In genomic region chr1:230271396-230272035, GRCh38 we compare ENCODE assay signal across 11 cellular contexts.
A peak's percentile ranks its signal among the peaks of the same experiment; 100 is the strongest.
DNase-seq lines count a peak whose midpoint lies in the region; ATAC-seq and TF ChIP-seq lines count a peak whose summit lies in the region.
"Had no signal": no experiment of that assay in that cellular context is flagged by ENCODE, and none has a peak within 500 bp of the region (broad histone marks: within the 10 kb centered on the region; RNA-seq: fewer than 3 reads in every experiment).

No MANE protein-coding gene starts in this region.

- TF ChIP-seq POLR2A in esophagus muscularis mucosa (IDR thresholded peaks at IDR 0.05; ENCODE audit: low read depth) (no peak), suprapubic skin (IDR thresholded peaks at IDR 0.05) (no peak)

- H3K4me1 ChIP-seq in esophagus muscularis mucosa (peaks cover 19 to 41% (median 37%) of the 10 kb centered on the region in 4 donors), suprapubic skin (peaks cover 8% of the 10 kb centered on the region)

- H3K36me3 Mint-ChIP-seq in activated naive CD4-positive, alpha-beta T cell treated with anti-CD3 and anti-CD28 coated beads for 36 hours (ENCODE audit: low read depth): peaks cover 18% of the 10 kb centered on the region
- peaks cover 19% of the 10 kb centered on the region for H3K36me3 Mint-ChIP-seq in T-cell

- peaks cover 59% of the 10 kb centered on the region for H3K4me1 Mint-ChIP-seq in activated naive CD4-positive, alpha-beta T cell treated with anti-CD3 and anti-CD28 coated beads for 36 hours (ENCODE audit: low read depth)
- peaks cover 37 to 45% (median 38%) of the 10 kb centered on the region in 3 donors for H3K4me1 Mint-ChIP-seq in T-cell

- TF ChIP-seq CTCF in esophagus muscularis mucosa (IDR thresholded peaks at IDR 0.05): no peak
- no peak for TF ChIP-seq CTCF in suprapubic skin (IDR thresholded peaks at IDR 0.05)

- H3K27me3 Mint-ChIP-seq in activated naive CD4-positive, alpha-beta T cell treated with anti-CD3 and anti-CD28 coated beads for 36 hours (ENCODE audit: low read depth): no peaks in the 10 kb centered on the region
- H3K27me3 Mint-ChIP-seq in T-cell: no peaks in the 10 kb centered on the region

- 90% methylated on average over 15 of the region's 20 CpGs for WGBS in esophagus muscularis mucosa
- WGBS in suprapubic skin: 89% methylated on average over 17 of the region's 20 CpGs

- in situ Hi-C loops in G401 (cut with HindIII; ENCODE audit: low sequenced_read_pairs): no loop called here

- H3K4me3 ChIP-seq in esophagus muscularis mucosa (no peak overlapping the region), suprapubic skin (no peak overlapping the region)
- H3K4me3 ChIP-seq: coronary artery, GM23338 had no signal

- DNase-seq in activated naive CD4-positive, alpha-beta T cell treated with anti-CD3 and anti-CD28 coated beads for 36 hours: no peak
- DNase-seq in activated naive CD4-positive, alpha-beta T cell treated with Interleukin-2 at 50 U/mL for 16 hours: no peak
- no peak for DNase-seq in T-cell
- no peak for DNase-seq in esophagus muscularis mucosa (ENCODE audit: extremely low spot score)
- DNase-seq in suprapubic skin (ENCODE audit: low spot score in 2 of 2): peak; percentile 39 to 63
- DNase-seq in NCI-H524 treated with DMSO at 0.1 percent for 48 hours (lab: John Stamatoyannopoulos, UW): no peak
- no peak for DNase-seq in G401 (ENCODE audit: low spot score)
- DNase-seq in NK-92 treated with Interleukin-12 subunit alpha and Interleukin-12 subunit beta, amount 100 ng/mL, for 24 hours (lab: John Stamatoyannopoulos, UW): no peak

- no peaks in the 10 kb centered on the region for H3K9me3 Mint-ChIP-seq in activated naive CD4-positive, alpha-beta T cell treated with anti-CD3 and anti-CD28 coated beads for 36 hours
- no peaks in the 10 kb centered on the region for H3K9me3 Mint-ChIP-seq in T-cell
- H3K9me3 Mint-ChIP-seq: GM23338 had no signal

- H3K27ac ChIP-seq in esophagus muscularis mucosa (replicated peaks in 1 of 4) (peak overlapping the region in 3 of 4 donors; percentile 3 to 57 (median 38)), suprapubic skin (no peak overlapping the region)
- H3K27ac ChIP-seq: KMS-11 had no signal

- TF ChIP-seq EP300 in esophagus muscularis mucosa (IDR thresholded peaks at IDR 0.05) (no peak), suprapubic skin (IDR thresholded peaks at IDR 0.05) (no peak)

- peak overlapping the region; percentile 75 for H3K27ac Mint-ChIP-seq in activated naive CD4-positive, alpha-beta T cell treated with anti-CD3 and anti-CD28 coated beads for 36 hours
- H3K27ac Mint-ChIP-seq in T-cell: peak overlapping the region; percentile 50 to 65
- H3K27ac Mint-ChIP-seq: GM23338 had no signal

- no peak overlapping the region for H3K4me3 Mint-ChIP-seq in activated naive CD4-positive, alpha-beta T cell treated with anti-CD3 and anti-CD28 coated beads for 36 hours
- no peak overlapping the region for H3K4me3 Mint-ChIP-seq in T-cell
- H3K4me3 Mint-ChIP-seq: GM23338 had no signal

- no peaks in the 10 kb centered on the region for H3K9me3 ChIP-seq in esophagus muscularis mucosa
- H3K9me3 ChIP-seq in suprapubic skin: no peaks in the 10 kb centered on the region

- CTCF ChIA-PET in activated naive CD4-positive, alpha-beta T cell treated with anti-CD3 and anti-CD28 coated beads for 36 hours (lab: Charles Lee): interaction anchor here (1.3 to 1.7 kb wide), 2 partner anchors 105 to 188 kb away, joined by 3 to 5 read pairs; no protein-coding TSS in a partner anchor
- CTCF ChIA-PET in T-cell (lab: Charles Lee): no interaction called here

- POLR2A ChIA-PET in T-cell (lab: Charles Lee): no interaction called here

- H3K27me3 ChIP-seq in esophagus muscularis mucosa (no peaks in the 10 kb centered on the region), suprapubic skin (no peaks in the 10 kb centered on the region)

- no peak for ATAC-seq in T-cell (replicated peaks in 1 of 4)
- ATAC-seq: GM23338 had no signal

- H3K36me3 ChIP-seq in esophagus muscularis mucosa (peaks cover 7 to 71% (median 49%) of the 10 kb centered on the region in 4 donors), suprapubic skin (peaks cover 54% of the 10 kb centered on the region)

- intact Hi-C loops in activated naive CD4-positive, alpha-beta T cell treated with anti-CD3 and anti-CD28 coated beads for 36 hours (cut with micrococcal nuclease): loop anchor here (2.0 to 5.0 kb wide), 2 partner anchors 31 to 159 kb away; no protein-coding TSS in a partner anchor
- intact Hi-C loops in esophagus muscularis mucosa (cut with DNase I): no loop called here

Comparison
In these comparisons a context has a peak if more than half of its experiments do, and no peak if none do; other contexts are left out.
1. DNase-seq: peak in suprapubic skin (2 of 2); none in activated naive CD4-positive, alpha-beta T cell treated with anti-CD3 and anti-CD28 coated beads for 36 hours (single experiment), activated naive CD4-positive, alpha-beta T cell treated with Interleukin-2 at 50 U/mL for 16 hours (single experiment), T-cell (0 of 34), esophagus muscularis mucosa (single experiment), NCI-H524 treated with DMSO at 0.1 percent for 48 hours (single experiment), G401 (single experiment) and NK-92 treated with Interleukin-12 subunit alpha and Interleukin-12 subunit beta, amount 100 ng/mL, for 24 hours (single experiment).